12 cellular contexts compared by ENCODE assay signal in the genomic region with DNA sequence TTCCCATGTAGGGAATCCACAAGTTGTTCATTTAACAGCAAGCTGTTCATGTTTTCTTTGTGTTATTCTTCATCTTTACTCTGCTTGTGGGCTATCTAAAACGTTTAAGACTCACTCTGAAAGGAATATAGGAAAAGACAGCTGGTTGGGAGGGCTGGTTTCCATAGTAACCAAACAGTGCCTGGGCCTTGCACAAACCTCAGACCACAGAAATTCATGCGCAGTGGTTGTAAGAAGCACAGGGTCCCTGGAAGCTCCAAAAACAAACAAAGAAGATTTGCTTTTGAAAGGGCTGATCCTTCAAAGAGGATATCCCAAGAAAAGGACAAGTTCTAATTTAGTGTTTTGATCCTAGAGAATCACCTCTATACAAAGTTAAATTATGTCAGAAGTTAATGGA. TPM values are rescaled to one million over a fixed set of nuclear protein-coding genes. Genes with fewer than 3 reads are reported as not detected.
DNase-seq lines count a peak whose midpoint lies in the region; ATAC-seq and TF ChIP-seq lines count a peak whose summit lies in the region.
"Had no signal": no experiment of that assay in that cellular context is flagged by ENCODE, and none has a peak within 500 bp of the region (broad histone marks: within the 10 kb centered on the region; RNA-seq: fewer than 3 reads in every experiment).

No MANE protein-coding gene starts in this region.

- H3K27me3 Mint-ChIP-seq in osteocyte (ENCODE audit: unreplicated experiment): no peaks in the 10 kb centered on the region
- H3K27me3 Mint-ChIP-seq: activated CD8-positive, alpha-beta memory T cell treated with anti-CD3 and anti-CD28 coated beads, Interleukin-2, amount 10 ng/mL, durations not matched to agents 7 days and 5 days had no signal

- DNase-seq in AG20443 (ENCODE audit: low spot score) (peak; percentile 2), M059J (ENCODE audit: low read depth) (peak; percentile 18), SK-N-DZ (ENCODE audit: low spot score) (peak; percentile 30), iPS-NIHi11 (ENCODE audit: low spot score) (peak; percentile 21), AG08396 (ENCODE audit: low spot score) (no peak), osteocyte (ENCODE audit: extremely low spot score, unreplicated experiment) (no peak), middle frontal gyrus (ENCODE audit: extremely low spot score, low spot score) (no peak)
- DNase-seq: activated CD8-positive, alpha-beta memory T cell treated with anti-CD3 and anti-CD28 coated beads, Interleukin-2, amount 10 ng/mL, durations not matched to agents 7 days and 5 days; body of pancreas; T-helper 1 cell had no signal

- TF ChIP-seq CTCF in osteocyte (IDR thresholded peaks at IDR 0.05): no peak

- no peak overlapping the region for H3K27ac Mint-ChIP-seq in osteocyte (ENCODE audit: unreplicated experiment)
- H3K27ac Mint-ChIP-seq: activated CD8-positive, alpha-beta memory T cell treated with anti-CD3 and anti-CD28 coated beads, Interleukin-2, amount 10 ng/mL, durations not matched to agents 7 days and 5 days had no signal

- H3K4me3 Mint-ChIP-seq in osteocyte (ENCODE audit: unreplicated experiment): no peak overlapping the region
- H3K4me3 Mint-ChIP-seq: activated CD8-positive, alpha-beta memory T cell treated with anti-CD3 and anti-CD28 coated beads, Interleukin-2, amount 10 ng/mL, durations not matched to agents 7 days and 5 days had no signal

- H3K36me3 Mint-ChIP-seq in osteocyte (ENCODE audit: unreplicated experiment): no peaks in the 10 kb centered on the region
- H3K36me3 Mint-ChIP-seq: activated CD8-positive, alpha-beta memory T cell treated with anti-CD3 and anti-CD28 coated beads, Interleukin-2, amount 10 ng/mL, durations not matched to agents 7 days and 5 days had no signal

- no peaks in the 10 kb centered on the region for H3K9me3 Mint-ChIP-seq in osteocyte (ENCODE audit: unreplicated experiment)

- no peak for ATAC-seq in HG03457 (IDR thresholded peaks at IDR 0.05; ENCODE audit: unreplicated experiment)
- ATAC-seq: activated CD8-positive, alpha-beta memory T cell treated with anti-CD3 and anti-CD28 coated beads, Interleukin-2, amount 10 ng/mL, durations not matched to agents 7 days and 5 days; body of pancreas had no signal

- H3K4me1 Mint-ChIP-seq in osteocyte (ENCODE audit: unreplicated experiment): no peaks in the 10 kb centered on the region
- H3K4me1 Mint-ChIP-seq: activated CD8-positive, alpha-beta memory T cell treated with anti-CD3 and anti-CD28 coated beads, Interleukin-2, amount 10 ng/mL, durations not matched to agents 7 days and 5 days had no signal

RNA-seq across cellular contexts. Expression of gene SERTM2, which starts 7.8 kb away (rescaled TPM):
- total RNA-seq in M059J (2014; rRNA removed; shearing (Covaris generic)): 0.64 TPM in 1 of 2 replicates, not detected in the other
- polyA plus RNA-seq in SK-N-DZ (2014; cell fraction: cytosol; rRNA removed): 1.4 and 1.5 TPM in 2 replicates
- polyA plus RNA-seq in SK-N-DZ (2014; cell fraction: nucleus; rRNA removed): 2.0 and 2.2 TPM in 2 replicates
- total RNA-seq in osteocyte: not detected in 2 replicates
- total RNA-seq: activated CD8-positive, alpha-beta memory T cell treated with anti-CD3 and anti-CD28 coated beads, Interleukin-2, amount 10 ng/mL, durations not matched to agents 7 days and 5 days; body of pancreas; subcutaneous adipose tissue had no signal

Comparison
In these comparisons a context has a peak if more than half of its experiments do, and no peak if none do; other contexts are left out.
1. DNase-seq: peak in AG20443 (single experiment), M059J (single experiment), SK-N-DZ (single experiment) and iPS-NIHi11 (single experiment); none in AG08396 (single experiment), osteocyte (single experiment) and middle frontal gyrus (single experiment).